In genomic region chr10:26463986-26464385, GRCh38 we compare ENCODE assay signal across 25 cellular contexts. TPM values are rescaled to one million over a fixed set of nuclear protein-coding genes. Genes with fewer than 3 reads are reported as not detected.
DNase-seq lines count a peak whose midpoint lies in the region; ATAC-seq and TF ChIP-seq lines count a peak whose summit lies in the region.
"Had no signal": no experiment of that assay in that cellular context is flagged by ENCODE, and none has a peak within 500 bp of the region (broad histone marks: within the 10 kb centered on the region; RNA-seq: fewer than 3 reads in every experiment).

No MANE protein-coding gene starts in this region.

- no peak for ATAC-seq in activated CD8-positive, alpha-beta T cell treated with anti-CD3 and anti-CD28 coated beads for 36 hours
- ATAC-seq in activated CD8-positive, alpha-beta T cell treated with anti-CD3 and anti-CD28 coated beads, Interleukin-2, amount 10 ng/mL, durations not matched to agents 7 days and 5 days: no peak
- no peak for ATAC-seq in activated T-helper 17 cell treated with anti-CD3 and anti-CD28 coated beads, Interleukin-2, amount 50 U/mL, for 72 hours (replicated peaks)
- no peak for ATAC-seq in natural killer cell treated with Interleukin-12 subunit alpha and Interleukin-12 subunit beta and Interleukin-15 and Interleukin-18, amount 100 ng/mL, for 72 hours
- ATAC-seq in HG03039 (IDR thresholded peaks at IDR 0.05; ENCODE audit: unreplicated experiment): no peak
- ATAC-seq: A549, K562, upper lobe of right lung had no signal

- no peak overlapping the region for H3K27ac ChIP-seq in caudate nucleus (ENCODE audit: low read depth, low read length)
- H3K27ac ChIP-seq: adrenal gland, ovary, SJSA1, upper lobe of right lung, WERI-Rb-1 had no signal

- H3K4me3 Mint-ChIP-seq in activated CD8-positive, alpha-beta T cell treated with anti-CD3 and anti-CD28 coated beads for 36 hours: no peak overlapping the region
- H3K4me3 Mint-ChIP-seq in activated CD8-positive, alpha-beta T cell treated with anti-CD3 and anti-CD28 coated beads, Interleukin-2, amount 10 ng/mL, durations not matched to agents 7 days and 5 days: no peak overlapping the region
- H3K4me3 Mint-ChIP-seq in activated T-helper 17 cell treated with anti-CD3 and anti-CD28 coated beads, Interleukin-2, amount 50 U/mL, for 72 hours: no peak overlapping the region
- H3K4me3 Mint-ChIP-seq in natural killer cell treated with Interleukin-12 subunit alpha and Interleukin-12 subunit beta and Interleukin-15 and Interleukin-18, amount 100 ng/mL, for 72 hours: no peak overlapping the region
- H3K4me3 Mint-ChIP-seq: activated T-cell treated with anti-CD3 and anti-CD28 coated beads, Interleukin-2, amount 50 U/mL, for 4 hours; T-helper 2 cell treated with Interferon-gamma antibody and Interleukin-4, amounts not matched to agents 5 μg/mL and 100 μg/mL, for 36 hours had no signal

- intact Hi-C loops in activated CD8-positive, alpha-beta T cell treated with anti-CD3 and anti-CD28 coated beads for 36 hours (cut with micrococcal nuclease): loop anchor here (2.0 kb wide), 1 partner anchor 15 kb away; no protein-coding TSS in a partner anchor

- POLR2A ChIA-PET in activated CD8-positive, alpha-beta T cell treated with anti-CD3 and anti-CD28 coated beads for 36 hours (lab: Charles Lee): interaction anchor here (1.1 kb wide), 1 partner anchor 10 kb away, joined by 3 read pairs; no protein-coding TSS in a partner anchor
- POLR2A ChIA-PET in activated CD8-positive, alpha-beta T cell treated with anti-CD3 and anti-CD28 coated beads, Interleukin-2, amount 10 ng/mL, durations not matched to agents 7 days and 5 days (lab: Charles Lee): no interaction called here

- no peak for DNase-seq in activated CD8-positive, alpha-beta T cell treated with anti-CD3 and anti-CD28 coated beads for 36 hours
- no peak for DNase-seq in activated CD8-positive, alpha-beta T cell treated with anti-CD3 and anti-CD28 coated beads, Interleukin-2, amount 10 ng/mL, durations not matched to agents 7 days and 5 days
- peak; percentile 51 for DNase-seq in EH (ENCODE audit: low read depth)
- DNase-seq in natural killer cell treated with Interleukin-12 subunit alpha and Interleukin-12 subunit beta and Interleukin-15 and Interleukin-18, amount 100 ng/mL, for 72 hours (ENCODE audit: low spot score): no peak
- DNase-seq in SW 1271 (lab: John Stamatoyannopoulos, UW): no peak
- no peak for DNase-seq in caudate nucleus (lab: John Stamatoyannopoulos, UW)
- DNase-seq: activated T-cell treated with anti-CD3 and anti-CD28 coated beads, Interleukin-2, amount 50 U/mL, for 4 hours; adrenal gland; DMS 273 treated with DMSO at 0.1 percent for 48 hours; GDM1; mammary epithelial cell; MM.1S; NCI-H146; NCI-H510A; ovary; stimulated activated CD4-positive, alpha-beta T cell treated with anti-CD3 and anti-CD28 coated beads, Interleukin-4, amount 100 ng/mL, for 24 hours; upper lobe of right lung; WERI-Rb-1 had no signal

- peaks cover 57% of the 10 kb centered on the region for H3K36me3 Mint-ChIP-seq in activated CD8-positive, alpha-beta T cell treated with anti-CD3 and anti-CD28 coated beads for 36 hours (ENCODE audit: low read depth)
- peaks cover 65% of the 10 kb centered on the region for H3K36me3 Mint-ChIP-seq in activated CD8-positive, alpha-beta T cell treated with anti-CD3 and anti-CD28 coated beads, Interleukin-2, amount 10 ng/mL, durations not matched to agents 7 days and 5 days (ENCODE audit: low read depth)
- H3K36me3 Mint-ChIP-seq in activated T-helper 17 cell treated with anti-CD3 and anti-CD28 coated beads, Interleukin-2, amount 50 U/mL, for 72 hours (ENCODE audit: low read depth): peaks cover 61% of the 10 kb centered on the region
- H3K36me3 Mint-ChIP-seq in natural killer cell treated with Interleukin-12 subunit alpha and Interleukin-12 subunit beta and Interleukin-15 and Interleukin-18, amount 100 ng/mL, for 72 hours: no peaks in the 10 kb centered on the region

- peaks cover 6% of the 10 kb centered on the region for H3K9me3 Mint-ChIP-seq in activated CD8-positive, alpha-beta T cell treated with anti-CD3 and anti-CD28 coated beads for 36 hours
- no peaks in the 10 kb centered on the region for H3K9me3 Mint-ChIP-seq in activated CD8-positive, alpha-beta T cell treated with anti-CD3 and anti-CD28 coated beads, Interleukin-2, amount 10 ng/mL, durations not matched to agents 7 days and 5 days (ENCODE audit: insufficient read depth)
- no peaks in the 10 kb centered on the region for H3K9me3 Mint-ChIP-seq in activated T-helper 17 cell treated with anti-CD3 and anti-CD28 coated beads, Interleukin-2, amount 50 U/mL, for 72 hours
- no peaks in the 10 kb centered on the region for H3K9me3 Mint-ChIP-seq in natural killer cell treated with Interleukin-12 subunit alpha and Interleukin-12 subunit beta and Interleukin-15 and Interleukin-18, amount 100 ng/mL, for 72 hours
- H3K9me3 Mint-ChIP-seq: activated T-cell treated with anti-CD3 and anti-CD28 coated beads, Interleukin-2, amount 50 U/mL, for 4 hours; T-helper 2 cell treated with Interferon-gamma antibody and Interleukin-4, amounts not matched to agents 5 μg/mL and 100 μg/mL, for 36 hours had no signal

- CTCF ChIA-PET in activated CD8-positive, alpha-beta T cell treated with anti-CD3 and anti-CD28 coated beads for 36 hours (lab: Charles Lee): no interaction called here
- CTCF ChIA-PET in activated CD8-positive, alpha-beta T cell treated with anti-CD3 and anti-CD28 coated beads, Interleukin-2, amount 10 ng/mL, durations not matched to agents 7 days and 5 days (lab: Charles Lee): no interaction called here

- H3K27me3 Mint-ChIP-seq in activated CD8-positive, alpha-beta T cell treated with anti-CD3 and anti-CD28 coated beads for 36 hours: no peaks in the 10 kb centered on the region
- no peaks in the 10 kb centered on the region for H3K27me3 Mint-ChIP-seq in activated CD8-positive, alpha-beta T cell treated with anti-CD3 and anti-CD28 coated beads, Interleukin-2, amount 10 ng/mL, durations not matched to agents 7 days and 5 days (ENCODE audit: low read depth)
- no peaks in the 10 kb centered on the region for H3K27me3 Mint-ChIP-seq in activated T-helper 17 cell treated with anti-CD3 and anti-CD28 coated beads, Interleukin-2, amount 50 U/mL, for 72 hours
- H3K27me3 Mint-ChIP-seq in natural killer cell treated with Interleukin-12 subunit alpha and Interleukin-12 subunit beta and Interleukin-15 and Interleukin-18, amount 100 ng/mL, for 72 hours: no peaks in the 10 kb centered on the region

- H3K4me1 Mint-ChIP-seq in activated CD8-positive, alpha-beta T cell treated with anti-CD3 and anti-CD28 coated beads for 36 hours (ENCODE audit: low read depth): peaks cover 78% of the 10 kb centered on the region
- peaks cover 63% of the 10 kb centered on the region for H3K4me1 Mint-ChIP-seq in activated CD8-positive, alpha-beta T cell treated with anti-CD3 and anti-CD28 coated beads, Interleukin-2, amount 10 ng/mL, durations not matched to agents 7 days and 5 days (ENCODE audit: low read depth)
- peaks cover 38% of the 10 kb centered on the region for H3K4me1 Mint-ChIP-seq in activated T-helper 17 cell treated with anti-CD3 and anti-CD28 coated beads, Interleukin-2, amount 50 U/mL, for 72 hours
- H3K4me1 Mint-ChIP-seq in natural killer cell treated with Interleukin-12 subunit alpha and Interleukin-12 subunit beta and Interleukin-15 and Interleukin-18, amount 100 ng/mL, for 72 hours (ENCODE audit: low read depth in 2 of 2): peaks cover 51 to 74% of the 10 kb centered on the region in 2 donors

- TF ChIP-seq CTCF in activated CD8-positive, alpha-beta T cell treated with anti-CD3 and anti-CD28 coated beads for 36 hours (IDR thresholded peaks at IDR 0.05): no peak

- peak overlapping the region; percentile 23 for H3K27ac Mint-ChIP-seq in activated CD8-positive, alpha-beta T cell treated with anti-CD3 and anti-CD28 coated beads for 36 hours
- no peak overlapping the region for H3K27ac Mint-ChIP-seq in activated CD8-positive, alpha-beta T cell treated with anti-CD3 and anti-CD28 coated beads, Interleukin-2, amount 10 ng/mL, durations not matched to agents 7 days and 5 days
- H3K27ac Mint-ChIP-seq in activated T-helper 17 cell treated with anti-CD3 and anti-CD28 coated beads, Interleukin-2, amount 50 U/mL, for 72 hours: peak overlapping the region; percentile 5
- H3K27ac Mint-ChIP-seq in natural killer cell treated with Interleukin-12 subunit alpha and Interleukin-12 subunit beta and Interleukin-15 and Interleukin-18, amount 100 ng/mL, for 72 hours: peak overlapping the region; percentile 41 to 52
- H3K27ac Mint-ChIP-seq: T-helper 2 cell treated with Interferon-gamma antibody and Interleukin-4, amounts not matched to agents 5 μg/mL and 100 μg/mL, for 36 hours had no signal

RNA-seq across cellular contexts. Expression of gene APBB1IP, which starts 25.8 kb away (rescaled TPM):
- total RNA-seq in activated CD8-positive, alpha-beta T cell treated with anti-CD3 and anti-CD28 coated beads for 36 hours: 10 to 100 TPM; 61.9 to 64.8 TPM
- 10 to 100 TPM; 75.9 to 76.0 TPM for total RNA-seq in activated CD8-positive, alpha-beta T cell treated with anti-CD3 and anti-CD28 coated beads, Interleukin-2, amount 10 ng/mL, durations not matched to agents 7 days and 5 days
- total RNA-seq in activated T-helper 17 cell treated with anti-CD3 and anti-CD28 coated beads, Interleukin-2, amount 50 U/mL, for 72 hours: 10 to 100 TPM; 46.5 to 50.4 TPM
- total RNA-seq in natural killer cell treated with Interleukin-12 subunit alpha and Interleukin-12 subunit beta and Interleukin-15 and Interleukin-18, amount 100 ng/mL, for 72 hours: 10 to 100 TPM; 42.2 to 58.0 TPM
- total RNA-seq: mammary epithelial cell, myocyte, SJSA1 had no signal
